Comparison of ENCODE assay signal across 1 cellular context in genomic region chr5:64768358-64769312, GRCh38.
TF ChIP-seq lines count a peak whose summit lies in the region.

A gene with protein sequence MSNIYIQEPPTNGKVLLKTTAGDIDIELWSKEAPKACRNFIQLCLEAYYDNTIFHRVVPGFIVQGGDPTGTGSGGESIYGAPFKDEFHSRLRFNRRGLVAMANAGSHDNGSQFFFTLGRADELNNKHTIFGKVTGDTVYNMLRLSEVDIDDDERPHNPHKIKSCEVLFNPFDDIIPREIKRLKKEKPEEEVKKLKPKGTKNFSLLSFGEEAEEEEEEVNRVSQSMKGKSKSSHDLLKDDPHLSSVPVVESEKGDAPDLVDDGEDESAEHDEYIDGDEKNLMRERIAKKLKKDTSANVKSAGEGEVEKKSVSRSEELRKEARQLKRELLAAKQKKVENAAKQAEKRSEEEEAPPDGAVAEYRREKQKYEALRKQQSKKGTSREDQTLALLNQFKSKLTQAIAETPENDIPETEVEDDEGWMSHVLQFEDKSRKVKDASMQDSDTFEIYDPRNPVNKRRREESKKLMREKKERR (plus strand): TSS chr5:64768930. CDS start chr5:64769147, 217 bp downstream.
Gene SREK1IP1 (minus strand): TSS chr5:64768691. CDS start chr5:64768517, 174 bp downstream.

TF ChIP-seq in WTC11, 78 proteins besides CTCF, POLR2A, EP300 and RAD21 (continued from another document):
- TF ChIP-seq, protein P1, sequence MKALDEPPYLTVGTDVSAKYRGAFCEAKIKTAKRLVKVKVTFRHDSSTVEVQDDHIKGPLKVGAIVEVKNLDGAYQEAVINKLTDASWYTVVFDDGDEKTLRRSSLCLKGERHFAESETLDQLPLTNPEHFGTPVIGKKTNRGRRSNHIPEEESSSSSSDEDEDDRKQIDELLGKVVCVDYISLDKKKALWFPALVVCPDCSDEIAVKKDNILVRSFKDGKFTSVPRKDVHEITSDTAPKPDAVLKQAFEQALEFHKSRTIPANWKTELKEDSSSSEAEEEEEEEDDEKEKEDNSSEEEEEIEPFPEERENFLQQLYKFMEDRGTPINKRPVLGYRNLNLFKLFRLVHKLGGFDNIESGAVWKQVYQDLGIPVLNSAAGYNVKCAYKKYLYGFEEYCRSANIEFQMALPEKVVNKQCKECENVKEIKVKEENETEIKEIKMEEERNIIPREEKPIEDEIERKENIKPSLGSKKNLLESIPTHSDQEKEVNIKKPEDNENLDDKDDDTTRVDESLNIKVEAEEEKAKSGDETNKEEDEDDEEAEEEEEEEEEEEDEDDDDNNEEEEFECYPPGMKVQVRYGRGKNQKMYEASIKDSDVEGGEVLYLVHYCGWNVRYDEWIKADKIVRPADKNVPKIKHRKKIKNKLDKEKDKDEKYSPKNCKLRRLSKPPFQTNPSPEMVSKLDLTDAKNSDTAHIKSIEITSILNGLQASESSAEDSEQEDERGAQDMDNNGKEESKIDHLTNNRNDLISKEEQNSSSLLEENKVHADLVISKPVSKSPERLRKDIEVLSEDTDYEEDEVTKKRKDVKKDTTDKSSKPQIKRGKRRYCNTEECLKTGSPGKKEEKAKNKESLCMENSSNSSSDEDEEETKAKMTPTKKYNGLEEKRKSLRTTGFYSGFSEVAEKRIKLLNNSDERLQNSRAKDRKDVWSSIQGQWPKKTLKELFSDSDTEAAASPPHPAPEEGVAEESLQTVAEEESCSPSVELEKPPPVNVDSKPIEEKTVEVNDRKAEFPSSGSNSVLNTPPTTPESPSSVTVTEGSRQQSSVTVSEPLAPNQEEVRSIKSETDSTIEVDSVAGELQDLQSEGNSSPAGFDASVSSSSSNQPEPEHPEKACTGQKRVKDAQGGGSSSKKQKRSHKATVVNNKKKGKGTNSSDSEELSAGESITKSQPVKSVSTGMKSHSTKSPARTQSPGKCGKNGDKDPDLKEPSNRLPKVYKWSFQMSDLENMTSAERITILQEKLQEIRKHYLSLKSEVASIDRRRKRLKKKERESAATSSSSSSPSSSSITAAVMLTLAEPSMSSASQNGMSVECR (CRISPR knock-in tag; IDR thresholded peaks at IDR 0.05; ENCODE audit: borderline replicate concordance) = peak; percentile 14; the same call in 1 of the 2 replicates
- no peak for TF ChIP-seq PRRX2 (CRISPR knock-in tag; IDR thresholded peaks at IDR 0.05)
- peak; percentile 69 for TF ChIP-seq GABPB1 (CRISPR knock-in tag; IDR thresholded peaks at IDR 0.05)
- TF ChIP-seq E2F5 (CRISPR knock-in tag; IDR thresholded peaks at IDR 0.05) = peak; percentile 63; the same call in 1 of the 2 replicates
TF ChIP-seq in WTC11: peak in this region for 13.
